28 cellular contexts compared by ENCODE assay signal in genomic region chr15:93118904-93119303, GRCh38. TPM values are rescaled to one million over a fixed set of nuclear protein-coding genes. Genes with fewer than 3 reads are reported as not detected.
DNase-seq lines count a peak whose midpoint lies in the region; ATAC-seq, FAIRE-seq and TF ChIP-seq lines count a peak whose summit lies in the region.
"Had no signal": no experiment of that assay in that cellular context is flagged by ENCODE, and none has a peak within 500 bp of the region (broad histone marks: within the 10 kb centered on the region; RNA-seq: fewer than 3 reads in every experiment).

No MANE protein-coding gene starts in this region.

- H3K4me1 ChIP-seq in DND-41 (ENCODE audit: insufficient read depth, low read length) (peaks cover 4% of the 10 kb centered on the region; the same call in 1 of the 2 replicates), small intestine (ENCODE audit: control insufficient read depth in 2 of 2, insufficient read depth in 1 of 2, low read depth in 1 of 2, low read length in 1 of 2) (no peaks in the 10 kb centered on the region), Peyer's patch (no peaks in the 10 kb centered on the region)
- H3K4me1 ChIP-seq: SJSA1 had no signal

- H4K20me1 ChIP-seq in DND-41 (ENCODE audit: insufficient read depth, low read length) = no peaks in the 10 kb centered on the region

- H2AFZ ChIP-seq in DND-41 (ENCODE audit: low read depth, low read length) = no peak overlapping the region; the same call in 1 of the 2 replicates
- H2AFZ ChIP-seq: PC-9 had no signal

- H3K36me3 Mint-ChIP-seq in activated CD8-positive, alpha-beta memory T cell treated with anti-CD3 and anti-CD28 coated beads, Interleukin-2, amount 10 ng/mL, durations not matched to agents 7 days and 5 days = peaks cover 2% of the 10 kb centered on the region
- no peaks in the 10 kb centered on the region for H3K36me3 Mint-ChIP-seq in activated T-helper 1 cell treated with anti-CD3 and anti-CD28 coated beads, Interleukin-12 subunit alpha, Interleukin-12 subunit beta, Interleukin-2, Interleukin-4 antibody, amounts not matched to agents 30 ng/mL and 10 ng/mL and 1 ng/mL, durations not matched to agents 14 hours and 24 hours and 36 hours (ENCODE audit: low read depth)
- H3K36me3 Mint-ChIP-seq: CD4-positive, alpha-beta memory T cell had no signal

- CTCF ChIA-PET in activated CD8-positive, alpha-beta memory T cell treated with anti-CD3 and anti-CD28 coated beads, Interleukin-2, amount 10 ng/mL, durations not matched to agents 7 days and 5 days (lab: Charles Lee) = interaction anchor here (1.0 kb wide), 1 partner anchor 11 kb away, joined by 3 read pairs; no protein-coding TSS in a partner anchor

- DNase-seq in activated CD8-positive, alpha-beta memory T cell treated with anti-CD3 and anti-CD28 coated beads, Interleukin-2, amount 10 ng/mL, durations not matched to agents 7 days and 5 days = peak; percentile 63
- no peak for DNase-seq in activated CD8-positive, alpha-beta memory T cell treated with anti-CD3 and anti-CD28 coated beads, Interleukin-2, amount 50 U/mL, for 4 hours
- DNase-seq in DND-41 (no peak), small intestine (no peak), Peyer's patch (no peak)
- DNase-seq in Jurkat, Clone E6-1 (ENCODE audit: low read depth, low spot score) = peak; percentile 12
- DNase-seq in activated T-helper 1 cell treated with anti-CD3 and anti-CD28 coated beads, Interleukin-12 subunit alpha, Interleukin-12 subunit beta, Interleukin-2, Interleukin-4 antibody, amounts not matched to agents 30 ng/mL and 10 ng/mL and 1 ng/mL, durations not matched to agents 14 hours and 24 hours and 36 hours (ENCODE audit: low spot score) = no peak
- DNase-seq in NK-92 treated with Interleukin-12 subunit alpha and Interleukin-12 subunit beta, amount 100 ng/mL, for 24 hours (lab: John Stamatoyannopoulos, UW) = no peak
- DNase-seq: C1 segment of cervical spinal cord; CD4-positive, alpha-beta memory T cell; COR-L47; DMS79; GF-D8; HCEC 1CT; KG1; MG63; NCI-H1105 treated with DMSO at 0.1 percent for 48 hours; NCI-H187; NCI-H2081 treated with DMSO at 0.1 percent for 48 hours; NCI-H446; NCI-H524 treated with DMSO at 0.1 percent for 48 hours; NCI-H774; PC-9; Right ventricle myocardium superior; RPMI8226 had no signal

- H3K27ac Mint-ChIP-seq in activated CD8-positive, alpha-beta memory T cell treated with anti-CD3 and anti-CD28 coated beads, Interleukin-2, amount 10 ng/mL, durations not matched to agents 7 days and 5 days = peak overlapping the region; percentile 66
- no peak overlapping the region for H3K27ac Mint-ChIP-seq in activated T-helper 1 cell treated with anti-CD3 and anti-CD28 coated beads, Interleukin-12 subunit alpha, Interleukin-12 subunit beta, Interleukin-2, Interleukin-4 antibody, amounts not matched to agents 30 ng/mL and 10 ng/mL and 1 ng/mL, durations not matched to agents 14 hours and 24 hours and 36 hours

- H3K9me3 Mint-ChIP-seq in activated CD8-positive, alpha-beta memory T cell treated with anti-CD3 and anti-CD28 coated beads, Interleukin-2, amount 10 ng/mL, durations not matched to agents 7 days and 5 days (ENCODE audit: low read depth) = no peaks in the 10 kb centered on the region
- no peaks in the 10 kb centered on the region for H3K9me3 Mint-ChIP-seq in activated T-helper 1 cell treated with anti-CD3 and anti-CD28 coated beads, Interleukin-12 subunit alpha, Interleukin-12 subunit beta, Interleukin-2, Interleukin-4 antibody, amounts not matched to agents 30 ng/mL and 10 ng/mL and 1 ng/mL, durations not matched to agents 14 hours and 24 hours and 36 hours

- no peak overlapping the region for H3K4me2 ChIP-seq in DND-41 (ENCODE audit: insufficient read depth, low read length)
- H3K4me2 ChIP-seq: PC-9 had no signal

- TF ChIP-seq POLR2A in Peyer's patch (IDR thresholded peaks at IDR 0.05) = no peak

- no peak for FAIRE-seq in small intestine (lab: Jason Lieb, UNC)
- FAIRE-seq: GM12891, H1 had no signal

- WGBS in small intestine, 3 donors = 72 to 85% (median 81%) methylated on average over 3 of the region's 3 CpGs

- H3K4me1 Mint-ChIP-seq in activated CD8-positive, alpha-beta memory T cell treated with anti-CD3 and anti-CD28 coated beads, Interleukin-2, amount 10 ng/mL, durations not matched to agents 7 days and 5 days = peaks cover 12% of the 10 kb centered on the region
- peaks cover 7% of the 10 kb centered on the region for H3K4me1 Mint-ChIP-seq in activated T-helper 1 cell treated with anti-CD3 and anti-CD28 coated beads, Interleukin-12 subunit alpha, Interleukin-12 subunit beta, Interleukin-2, Interleukin-4 antibody, amounts not matched to agents 30 ng/mL and 10 ng/mL and 1 ng/mL, durations not matched to agents 14 hours and 24 hours and 36 hours (ENCODE audit: low read depth)

- TF ChIP-seq CTCF in DND-41 (IDR thresholded peaks at IDR 0.05; ENCODE audit: borderline replicate concordance, extremely low read depth, low read length, poor library complexity, severe bottlenecking) (no peak), Peyer's patch (IDR thresholded peaks at IDR 0.05) (no peak)

- H3K4me3 Mint-ChIP-seq in activated CD8-positive, alpha-beta memory T cell treated with anti-CD3 and anti-CD28 coated beads, Interleukin-2, amount 10 ng/mL, durations not matched to agents 7 days and 5 days = peak overlapping the region; percentile 6
- peak overlapping the region; percentile 16 for H3K4me3 Mint-ChIP-seq in activated T-helper 1 cell treated with anti-CD3 and anti-CD28 coated beads, Interleukin-12 subunit alpha, Interleukin-12 subunit beta, Interleukin-2, Interleukin-4 antibody, amounts not matched to agents 30 ng/mL and 10 ng/mL and 1 ng/mL, durations not matched to agents 14 hours and 24 hours and 36 hours
- H3K4me3 Mint-ChIP-seq: CD4-positive, alpha-beta memory T cell had no signal

- intact Hi-C loops in activated T-helper 1 cell treated with anti-CD3 and anti-CD28 coated beads, Interleukin-12 subunit alpha, Interleukin-12 subunit beta, Interleukin-2, Interleukin-4 antibody, amounts not matched to agents 30 ng/mL and 10 ng/mL and 1 ng/mL, durations not matched to agents 14 hours and 24 hours and 36 hours (cut with micrococcal nuclease) = no loop called here

- H3K27me3 ChIP-seq in DND-41 (ENCODE audit: insufficient read depth, low read length, poor library complexity) (no peaks in the 10 kb centered on the region), small intestine (ENCODE audit: control insufficient read depth in 2 of 2, insufficient read depth in 2 of 2, low read length in 2 of 2) (peaks cover 0 to 6% of the 10 kb centered on the region in 2 donors), Peyer's patch (no peaks in the 10 kb centered on the region)
- H3K27me3 ChIP-seq: MG63, SJSA1 had no signal

- H3K79me2 ChIP-seq in DND-41 (ENCODE audit: insufficient read depth, low read length) = no peaks in the 10 kb centered on the region

- H3K9me3 ChIP-seq in DND-41 (ENCODE audit: insufficient read depth, low read length, severe bottlenecking) = no peaks in the 10 kb centered on the region
- no peaks in the 10 kb centered on the region for H3K9me3 ChIP-seq in small intestine (ENCODE audit: control insufficient read depth, low read depth)
- H3K9me3 ChIP-seq in Peyer's patch = no peaks in the 10 kb centered on the region
- H3K9me3 ChIP-seq: MG63, SJSA1 had no signal

- H3K27me3 Mint-ChIP-seq in activated CD8-positive, alpha-beta memory T cell treated with anti-CD3 and anti-CD28 coated beads, Interleukin-2, amount 10 ng/mL, durations not matched to agents 7 days and 5 days = peaks cover 29% of the 10 kb centered on the region
- peaks cover 10% of the 10 kb centered on the region for H3K27me3 Mint-ChIP-seq in activated T-helper 1 cell treated with anti-CD3 and anti-CD28 coated beads, Interleukin-12 subunit alpha, Interleukin-12 subunit beta, Interleukin-2, Interleukin-4 antibody, amounts not matched to agents 30 ng/mL and 10 ng/mL and 1 ng/mL, durations not matched to agents 14 hours and 24 hours and 36 hours (ENCODE audit: insufficient read depth)

- H3K9ac ChIP-seq in DND-41 (ENCODE audit: low read depth, low read length) = no peak overlapping the region

- ATAC-seq in activated CD8-positive, alpha-beta memory T cell treated with anti-CD3 and anti-CD28 coated beads, Interleukin-2, amount 10 ng/mL, durations not matched to agents 7 days and 5 days = peak; percentile 99
- ATAC-seq in DND-41 (ENCODE audit: insufficient read depth, low read depth) = peak; percentile 45; the same call in 1 of the 3 replicates

- no peaks in the 10 kb centered on the region for H3K36me3 ChIP-seq in DND-41 (ENCODE audit: insufficient read depth, low read length)
- no peaks in the 10 kb centered on the region for H3K36me3 ChIP-seq in small intestine (ENCODE audit: control insufficient read depth in 2 of 2, insufficient read depth in 2 of 2, low read length in 2 of 2)
- H3K36me3 ChIP-seq in Peyer's patch = no peaks in the 10 kb centered on the region
- H3K36me3 ChIP-seq: MG63, SJSA1 had no signal

- H3K4me3 ChIP-seq in DND-41 (ENCODE audit: low read depth in 1 of 2, low read length in 2 of 2) = no peak overlapping the region
- H3K4me3 ChIP-seq in Jurkat, Clone E6-1 (ENCODE audit: low read length) = no peak overlapping the region
- no peak overlapping the region for H3K4me3 ChIP-seq in small intestine (ENCODE audit: low read depth in 1 of 2, low read length in 2 of 2)
- no peak overlapping the region for H3K4me3 ChIP-seq in Peyer's patch
- H3K4me3 ChIP-seq: MG63, PC-9, SJSA1 had no signal

- no peak overlapping the region for H3K27ac ChIP-seq in DND-41 (ENCODE audit: low read length)
- no peak overlapping the region for H3K27ac ChIP-seq in small intestine (ENCODE audit: low read depth in 1 of 2, low read length in 1 of 2)
- H3K27ac ChIP-seq in Peyer's patch = no peak overlapping the region
- H3K27ac ChIP-seq: PC-9, SJSA1 had no signal

RNA-seq across cellular contexts. Expression of gene RGMA, which starts 29.9 kb away (rescaled TPM):
- total RNA-seq in activated CD8-positive, alpha-beta memory T cell treated with anti-CD3 and anti-CD28 coated beads, Interleukin-2, amount 10 ng/mL, durations not matched to agents 7 days and 5 days = under 1 TPM in 1 of 2 experiments, not detected in 1; 0.28 TPM
- 3.1 TPM for polyA plus RNA-seq in Jurkat, Clone E6-1 (2012; ENCODE audit: insufficient read depth, insufficient read length)
- 0.34 and 0.54 TPM in 2 replicates for total RNA-seq in activated T-helper 1 cell treated with anti-CD3 and anti-CD28 coated beads, Interleukin-12 subunit alpha, Interleukin-12 subunit beta, Interleukin-2, Interleukin-4 antibody, amounts not matched to agents 30 ng/mL and 10 ng/mL and 1 ng/mL, durations not matched to agents 14 hours and 24 hours and 36 hours
- 10 to 100 TPM in 1 of 3 donors, 1 to 10 TPM in 1, not detected in 1; 1.1 to 15.2 TPM for polyA plus RNA-seq in small intestine
- 10 to 100 TPM in 2 of 4 donors, 1 to 10 TPM in 2; 1.8 to 18.8 (median 9.3) TPM for total RNA-seq in Peyer's patch
- total RNA-seq: CD4-positive, alpha-beta memory T cell had no signal
- polyA plus RNA-seq: CD4-positive, alpha-beta memory T cell had no signal

Comparison
In these comparisons a context has a peak if more than half of its experiments do, and no peak if none do; other contexts are left out.
1. DNase-seq: peak in activated CD8-positive, alpha-beta memory T cell treated with anti-CD3 and anti-CD28 coated beads, Interleukin-2, amount 10 ng/mL, durations not matched to agents 7 days and 5 days (single experiment) and Jurkat, Clone E6-1 (single experiment); none in activated CD8-positive, alpha-beta memory T cell treated with anti-CD3 and anti-CD28 coated beads, Interleukin-2, amount 50 U/mL, for 4 hours (single experiment), DND-41 (single experiment), activated T-helper 1 cell treated with anti-CD3 and anti-CD28 coated beads, Interleukin-12 subunit alpha, Interleukin-12 subunit beta, Interleukin-2, Interleukin-4 antibody, amounts not matched to agents 30 ng/mL and 10 ng/mL and 1 ng/mL, durations not matched to agents 14 hours and 24 hours and 36 hours (single experiment), small intestine (single experiment), NK-92 treated with Interleukin-12 subunit alpha and Interleukin-12 subunit beta, amount 100 ng/mL, for 24 hours (single experiment) and Peyer's patch (0 of 3).